20 cellular contexts compared by ENCODE assay signal in genomic region chr15:93034512-93034911, GRCh38. TPM values are rescaled to one million over a fixed set of nuclear protein-coding genes. Genes with fewer than 3 reads are reported as not detected.
DNase-seq lines count a peak whose midpoint lies in the region; ATAC-seq, FAIRE-seq and TF ChIP-seq lines count a peak whose summit lies in the region.
"Had no signal": no experiment of that assay in that cellular context is flagged by ENCODE, and none has a peak within 500 bp of the region (broad histone marks: within the 10 kb centered on the region; RNA-seq: fewer than 3 reads in every experiment).

No MANE protein-coding gene starts in this region.

- no peak for TF ChIP-seq RAD21 in HepG2 (CRISPR knock-in tag; IDR thresholded peaks at IDR 0.05)

- H3K23ac ChIP-seq in neuronal stem cell (ENCODE audit: low read depth, low read length, poor library complexity): no peak overlapping the region

- no peak overlapping the region for H2BK120ac ChIP-seq in neuronal stem cell (ENCODE audit: low read depth, low read length)

- in situ Hi-C loops in HepG2 (cut with HindIII; ENCODE audit: extremely low pct_ligation_motif_present, low pct_unique_long_range_greater_than_20kb): loop anchor here (5.0 kb wide), 2 partner anchors 943 to 1088 kb away; no protein-coding TSS in a partner anchor

- H3K4me1 Mint-ChIP-seq in astrocyte (ENCODE audit: low read depth, unreplicated experiment): peaks cover 13% of the 10 kb centered on the region

- 64% methylated on average over 6 of the region's 7 CpGs for WGBS in right lobe of liver (ENCODE audit: insufficient coverage, low coverage, low lambda C conversion rate, missing lambda C conversion rate)
- 46% methylated on average over 5 of the region's 7 CpGs for WGBS in HepG2 (ENCODE audit: low lambda C conversion rate)
- WGBS in neuronal stem cell (ENCODE audit: extremely low coverage in 2 of 2, insufficient read length in 2 of 2, insufficient replicate concordance in 1 of 2), 2 donors: no CpG with 5 or more reads among the region's 7 CpGs
- 75 to 76% methylated on average over 7 of the region's 7 CpGs for WGBS in upper lobe of left lung, 2 donors

- H3K27me3 Mint-ChIP-seq in astrocyte (ENCODE audit: low read depth, unreplicated experiment): peaks cover 2% of the 10 kb centered on the region

- H3K27ac ChIP-seq in right lobe of liver: no peak overlapping the region
- no peak overlapping the region for H3K27ac ChIP-seq in HepG2 (ENCODE audit: extremely low read length, insufficient read depth, low read length)
- no peak overlapping the region for H3K27ac ChIP-seq in astrocyte (ENCODE audit: low read depth, low read length)
- no peak overlapping the region for H3K27ac ChIP-seq in neuronal stem cell (replicated peaks; ENCODE audit: low read length)
- no peak overlapping the region for H3K27ac ChIP-seq in uterus
- no peak overlapping the region for H3K27ac ChIP-seq in upper lobe of left lung
- H3K27ac ChIP-seq: GM23248 had no signal

- TF ChIP-seq EP300 in HepG2 (IDR thresholded peaks at IDR 0.05; ENCODE audit: low read depth in 2 of 2, low read length in 2 of 2) (no peak), HepG2 (CRISPR knock-in tag; IDR thresholded peaks at IDR 0.05; ENCODE audit: borderline replicate concordance) (no peak), upper lobe of left lung (IDR thresholded peaks at IDR 0.05) (no peak)

- intact Hi-C loops in right lobe of liver (cut with DNase I): loop anchor here in 1 of 2 donors (10.0 kb wide), 1 partner anchor 1090 kb away; no protein-coding TSS in a partner anchor
- intact Hi-C loops in HepG2 (cut with micrococcal nuclease; ENCODE audit: unreplicated experiment): loop anchor here (5.0 kb wide), 1 partner anchor 963 kb away; no protein-coding TSS in a partner anchor
- intact Hi-C loops in uterus (cut with DNase I; ENCODE audit: low total_unique reads): loop anchor here (5.0 kb wide), 2 partner anchors 943 to 1088 kb away; no protein-coding TSS in a partner anchor

- TF ChIP-seq CTCF in right lobe of liver (IDR thresholded peaks at IDR 0.05) (no peak), HepG2 (CRISPR knock-in tag; IDR thresholded peaks at IDR 0.05) (no peak), astrocyte (IDR thresholded peaks at IDR 0.05; ENCODE audit: insufficient read depth, low read depth, low read length) (no peak), uterus (IDR thresholded peaks at IDR 0.05) (no peak), upper lobe of left lung (IDR thresholded peaks at IDR 0.05) (no peak)

- FAIRE-seq in HepG2 (lab: Jason Lieb, UNC) (no peak), astrocyte (lab: Jason Lieb, UNC) (no peak)

- CTCF ChIA-PET in HepG2 (lab: Yijun Ruan, JAX; ENCODE audit: low intra/inter-chr PET ratio, low total read pairs): no interaction called here

- no peak overlapping the region for H4K8ac ChIP-seq in neuronal stem cell (ENCODE audit: low read depth, low read length)

- peak overlapping the region; percentile 62 for H3K18ac ChIP-seq in neuronal stem cell (ENCODE audit: low read length)

- H4K91ac ChIP-seq in neuronal stem cell (ENCODE audit: low read depth, low read length, poor library complexity): no peak overlapping the region

- TF ChIP-seq POLR2A in right lobe of liver (IDR thresholded peaks at IDR 0.05): no peak
- TF ChIP-seq POLR2A in HepG2 (IDR thresholded peaks at IDR 0.05; ENCODE audit: insufficient read depth in 1 of 2, low read depth in 2 of 2, low read length in 2 of 2): no peak
- TF ChIP-seq POLR2A in uterus (IDR thresholded peaks at IDR 0.05): no peak
- TF ChIP-seq POLR2A in upper lobe of left lung (IDR thresholded peaks at IDR 0.05): no peak

- peaks cover 3% of the 10 kb centered on the region for H3K36me3 Mint-ChIP-seq in astrocyte (ENCODE audit: low read depth, unreplicated experiment)
- H3K36me3 Mint-ChIP-seq: CD4-positive, CD25-positive, alpha-beta regulatory T cell had no signal

- POLR2A ChIA-PET in HepG2 (lab: Yijun Ruan, JAX): interaction anchor here (2.0 kb wide), 1 partner anchor 1086 kb away, joined by 5 read pairs; no protein-coding TSS in a partner anchor

- H3K9ac ChIP-seq in HepG2 (ENCODE audit: insufficient read depth, low read depth, low read length): no peak overlapping the region
- H3K9ac ChIP-seq in astrocyte (ENCODE audit: low read length): no peak overlapping the region
- no peak overlapping the region for H3K9ac ChIP-seq in neuronal stem cell (ENCODE audit: low read depth, low read length, poor library complexity)
- H3K9ac ChIP-seq: GM23248 had no signal

- H3K36me3 ChIP-seq in right lobe of liver (no peaks in the 10 kb centered on the region), HepG2 (replicated peaks in 1 of 2; ENCODE audit: control insufficient read depth in 1 of 2, insufficient read depth in 2 of 2, low read length in 2 of 2) (no peaks in the 10 kb centered on the region), astrocyte (ENCODE audit: insufficient read depth, low read length) (no peaks in the 10 kb centered on the region), neuronal stem cell (replicated peaks in 1 of 2; ENCODE audit: control insufficient read depth in 2 of 2, insufficient read depth in 2 of 2, low read length in 2 of 2) (no peaks in the 10 kb centered on the region), uterus (no peaks in the 10 kb centered on the region), upper lobe of left lung (no peaks in the 10 kb centered on the region)

- peak overlapping the region; percentile 64 for H3K4me3 Mint-ChIP-seq in astrocyte (ENCODE audit: unreplicated experiment)
- H3K4me3 Mint-ChIP-seq: CD4-positive, CD25-positive, alpha-beta regulatory T cell had no signal

- H4K20me1 ChIP-seq in HepG2 (ENCODE audit: insufficient read depth, low read length) (no peaks in the 10 kb centered on the region), astrocyte (ENCODE audit: insufficient read depth, low read length) (peaks cover 9% of the 10 kb centered on the region)

- peak overlapping the region; percentile 85 for H2AK5ac ChIP-seq in neuronal stem cell (ENCODE audit: low read depth, low read length)

- H3K27me3 ChIP-seq in right lobe of liver: no peaks in the 10 kb centered on the region
- 0 out of 5 replicates have a peak, but pooled peaks cover 0 to 8% of the 10 kb centered on the region in 2 experiments for H3K27me3 ChIP-seq in HepG2 (ENCODE audit: control insufficient read depth in 1 of 2, insufficient read depth in 2 of 2, low read length in 2 of 2)
- peaks cover 4% of the 10 kb centered on the region for H3K27me3 ChIP-seq in astrocyte (ENCODE audit: insufficient read depth, low read length)
- H3K27me3 ChIP-seq in neuronal stem cell (ENCODE audit: control insufficient read depth in 3 of 3, insufficient read depth in 3 of 3, low read depth in 1 of 3, low read length in 3 of 3): no peaks in the 10 kb centered on the region
- H3K27me3 ChIP-seq in uterus: no peaks in the 10 kb centered on the region
- no peaks in the 10 kb centered on the region for H3K27me3 ChIP-seq in upper lobe of left lung

- H3K79me2 ChIP-seq in HepG2 (ENCODE audit: insufficient read depth, low read length) (no peaks in the 10 kb centered on the region), astrocyte (ENCODE audit: insufficient read depth, low read length) (no peaks in the 10 kb centered on the region)

- no peak overlapping the region for H3K27ac Mint-ChIP-seq in astrocyte (ENCODE audit: unreplicated experiment)
- H3K27ac Mint-ChIP-seq: CD4-positive, CD25-positive, alpha-beta regulatory T cell had no signal

- no TSS peak for BruUV-seq in HepG2 (replicated peaks; lab: Mats Ljungman, UMichigan)

- peak overlapping the region; percentile 1 for H2BK5ac ChIP-seq in neuronal stem cell (ENCODE audit: low read length)

- H3K4me1 ChIP-seq in right lobe of liver (peaks cover 0 to 11% (median under 1%) of the 10 kb centered on the region in 4 donors), HepG2 (ENCODE audit: insufficient read depth, low read length) (peaks cover 26% of the 10 kb centered on the region), astrocyte (ENCODE audit: insufficient read depth, low read length) (no peaks in the 10 kb centered on the region), neuronal stem cell (ENCODE audit: control insufficient read depth in 2 of 2, insufficient read depth in 1 of 2, low read depth in 1 of 2, low read length in 2 of 2) (peaks cover 9 to 28% of the 10 kb centered on the region in 2 donors), uterus (peaks cover 0 to 4% of the 10 kb centered on the region in 2 donors), upper lobe of left lung (peaks cover 18 to 24% (median 23%) of the 10 kb centered on the region in 4 donors)
- H3K4me1 ChIP-seq: Caco-2 had no signal

- no peak overlapping the region for H3K14ac ChIP-seq in neuronal stem cell (ENCODE audit: low read length)

- no peak overlapping the region for H3K4ac ChIP-seq in neuronal stem cell (ENCODE audit: low read length)

- peak overlapping the region; percentile 75 for H2BK12ac ChIP-seq in neuronal stem cell (ENCODE audit: low read length)

- ATAC-seq in right lobe of liver (no peak), HepG2 (no peak), upper lobe of left lung (ENCODE audit: low FRiP score in 2 of 2) (no peak)

- no peak overlapping the region for H2BK15ac ChIP-seq in neuronal stem cell (ENCODE audit: low read length)

- H3K4me2 ChIP-seq in HepG2 (ENCODE audit: low read depth, low read length): no peak overlapping the region
- H3K4me2 ChIP-seq in astrocyte (ENCODE audit: low read length): no peak overlapping the region
- H3K4me2 ChIP-seq in neuronal stem cell (ENCODE audit: insufficient read depth, low read length, poor library complexity, severe bottlenecking): no peak overlapping the region

- H3K9me3 ChIP-seq in right lobe of liver (no peaks in the 10 kb centered on the region), HepG2 (ENCODE audit: low read length) (no peaks in the 10 kb centered on the region), astrocyte (ENCODE audit: insufficient read depth, low read depth, low read length) (no peaks in the 10 kb centered on the region), neuronal stem cell (replicated peaks in 1 of 2; ENCODE audit: control insufficient read depth in 2 of 2, insufficient read depth in 1 of 2, low read depth in 1 of 2, low read length in 2 of 2) (peaks cover 0 to 7% of the 10 kb centered on the region in 2 donors), uterus (no peaks in the 10 kb centered on the region), upper lobe of left lung (no peaks in the 10 kb centered on the region)
- H3K9me3 ChIP-seq: Caco-2 had no signal

- peaks cover 2% of the 10 kb centered on the region for H3K79me1 ChIP-seq in neuronal stem cell (ENCODE audit: low read depth, low read length)

- H2AFZ ChIP-seq in HepG2 (ENCODE audit: low read length) (no peak overlapping the region), astrocyte (ENCODE audit: low read depth, low read length) (no peak overlapping the region), neuronal stem cell (ENCODE audit: low read length) (no peak overlapping the region)
- H2AFZ ChIP-seq: GM23248 had no signal

- no peak overlapping the region for H3K4me3 ChIP-seq in right lobe of liver
- H3K4me3 ChIP-seq in HepG2 (replicated peaks in 1 of 3; ENCODE audit: insufficient read depth in 1 of 3, low read depth in 2 of 3, low read length in 3 of 3): no peak overlapping the region
- no peak overlapping the region for H3K4me3 ChIP-seq in astrocyte (ENCODE audit: insufficient read depth, low read depth, low read length)
- no peak overlapping the region for H3K4me3 ChIP-seq in neuronal stem cell (ENCODE audit: low read length in 2 of 2)
- no peak overlapping the region for H3K4me3 ChIP-seq in uterus
- H3K4me3 ChIP-seq in upper lobe of left lung: no peak overlapping the region
- H3K4me3 ChIP-seq: GM23248 had no signal

- no peaks in the 10 kb centered on the region for H3K9me3 Mint-ChIP-seq in astrocyte (ENCODE audit: unreplicated experiment)
- H3K9me3 Mint-ChIP-seq: CD4-positive, CD25-positive, alpha-beta regulatory T cell had no signal

- peak in 2 of 3 donors; percentile 8 to 26 for DNase-seq in right lobe of liver
- DNase-seq in HepG2 (ENCODE audit: low spot score): no peak
- DNase-seq in astrocyte (ENCODE audit: low read depth): no peak
- DNase-seq in neuronal stem cell (ENCODE audit: low spot score): no peak
- peak; percentile 9 to 10 for DNase-seq in uterus
- no peak for DNase-seq in DMS114 treated with DMSO at 0.1 percent for 48 hours (lab: John Stamatoyannopoulos, UW; ENCODE audit: unreplicated experiment)
- no peak for DNase-seq in NCI-H2107 (lab: John Stamatoyannopoulos, UW)
- no peak for DNase-seq in upper lobe of left lung
- DNase-seq: AML-193; CD4-positive, CD25-positive, alpha-beta regulatory T cell; DMS53; GM23248; KBM-7; MV-4-11; NCI-H1417; NCI-H187 treated with DMSO at 0.1 percent for 48 hours; NCI-H69 had no signal

RNA-seq across cellular contexts. Expression of gene RGMA, which starts 54.5 kb away (rescaled TPM):
- total RNA-seq in right lobe of liver (under 1 TPM in 4 of 6 experiments, not detected in 2; 0.06 to 0.32 (median 0.25) TPM), HepG2 (2016; rRNA removed; fragmentation: Illumina TruSeq; extraction: Trizol) (not detected in 2 replicates), astrocyte (5.7 and 6.2 TPM in 2 replicates), uterus (10 to 100 TPM in 3 of 4 donors, 1 to 10 TPM in 1; 3.6 to 57.1 (median 25.1) TPM), upper lobe of left lung (10 to 100 TPM in 1 of 6 donors, 1 to 10 TPM in 5; 2.3 to 14.2 (median 4.8) TPM)
- total RNA-seq in HepG2 (2016; cell fraction: cytosol; rRNA removed; fragmentation: Illumina TruSeq; extraction: Trizol; ENCODE audit: low read depth): not detected in 2 replicates
- total RNA-seq in HepG2 (2016; cell fraction: insoluble cytoplasmic fraction; rRNA removed; fragmentation: Illumina TruSeq; extraction: Trizol): not detected in 2 replicates
- not detected in 2 replicates for total RNA-seq in HepG2 (2016; cell fraction: membrane; rRNA removed; fragmentation: Illumina TruSeq; extraction: Trizol)
- total RNA-seq in HepG2 (2016; cell fraction: nucleus; rRNA removed; fragmentation: Illumina TruSeq; extraction: Trizol): not detected in 2 replicates
- polyA plus RNA-seq in HepG2 (2011; rRNA removed): not detected in 2 replicates
- not detected in 2 replicates for polyA plus RNA-seq in HepG2 (2011; cell fraction: cytosol; rRNA removed)
- not detected in 2 replicates for polyA plus RNA-seq in HepG2 (2011; cell fraction: nucleus; rRNA removed)
- polyA plus RNA-seq in HepG2 (2012): 0.08 and 0.16 TPM in 2 replicates
- not detected in 2 replicates for polyA plus RNA-seq in HepG2 (2016; cell fraction: cytosol; fragmentation: Illumina TruSeq; extraction: Trizol; ENCODE audit: low read depth)
- polyA plus RNA-seq in HepG2 (2016; cell fraction: insoluble cytoplasmic fraction; fragmentation: Illumina TruSeq; extraction: Trizol; ENCODE audit: low read depth): not detected in 2 replicates
- polyA plus RNA-seq in HepG2 (2016; cell fraction: membrane; fragmentation: Illumina TruSeq; extraction: Trizol; ENCODE audit: low read depth): not detected in 2 replicates
- polyA plus RNA-seq in HepG2 (2016; cell fraction: nucleus; fragmentation: Illumina TruSeq; extraction: Trizol; ENCODE audit: insufficient read depth, low read depth): not detected in 2 replicates
- polyA minus RNA-seq in HepG2 (2011; rRNA and poly(A)+ RNA removed; ENCODE audit: low replicate concordance): 0.02 TPM in 1 of 2 replicates, not detected in the other
- polyA minus RNA-seq in HepG2 (2011; cell fraction: cytosol; rRNA and poly(A)+ RNA removed): not detected in 2 replicates
- polyA minus RNA-seq in HepG2 (2011; cell fraction: nucleus; rRNA and poly(A)+ RNA removed): not detected in 2 replicates
- polyA plus RNA-seq in neuronal stem cell (2013, experiment 1 of 2): 196 TPM
- polyA plus RNA-seq in neuronal stem cell (2013, experiment 2 of 2): 194 TPM
- total RNA-seq: OCI-LY7, RPMI7951 had no signal
- polyA plus RNA-seq: CD4-positive, CD25-positive, alpha-beta regulatory T cell had no signal

Comparison
In these comparisons a context has a peak if more than half of its experiments do, and no peak if none do; other contexts are left out.
1. DNase-seq: peak in right lobe of liver (2 of 3) and uterus (2 of 2); none in HepG2 (single experiment), astrocyte (single experiment), neuronal stem cell (single experiment), DMS114 treated with DMSO at 0.1 percent for 48 hours (single experiment), NCI-H2107 (single experiment) and upper lobe of left lung (0 of 2).